Comparison of ENCODE assay signal across 10 cellular contexts in the genomic region with DNA sequence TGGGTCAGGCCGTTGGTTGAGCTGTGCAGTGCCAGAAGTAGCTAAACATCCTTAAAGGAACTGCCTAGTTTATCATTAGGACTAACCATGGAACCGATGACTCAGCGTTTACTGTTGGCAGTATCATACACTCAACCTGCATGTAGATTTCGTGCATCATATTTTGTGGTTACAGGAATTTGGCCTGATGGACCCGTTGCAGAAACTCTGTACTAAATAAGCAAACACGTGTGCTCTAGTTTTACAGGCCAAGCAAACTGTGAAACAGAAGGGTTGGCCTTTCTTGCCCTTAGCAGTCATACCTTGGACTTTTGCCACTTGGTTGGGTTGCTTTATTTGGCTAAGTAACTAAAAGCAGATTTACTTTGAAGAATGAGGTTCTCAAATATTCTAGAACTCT. TPM values are rescaled to one million over a fixed set of nuclear protein-coding genes. Genes with fewer than 3 reads are reported as not detected.
A peak's percentile ranks its signal among the peaks of the same experiment; 100 is the strongest.
DNase-seq lines count a peak whose midpoint lies in the region; ATAC-seq and TF ChIP-seq lines count a peak whose summit lies in the region.
"Had no signal": no experiment of that assay in that cellular context is flagged by ENCODE, and none has a peak within 500 bp of the region (broad histone marks: within the 10 kb centered on the region; RNA-seq: fewer than 3 reads in every experiment).

No MANE protein-coding gene starts in this region.

- no peaks in the 10 kb centered on the region for H3K9me3 Mint-ChIP-seq in CD4-positive, alpha-beta T cell

- peak; percentile 33 for DNase-seq in DMS 273 treated with DMSO at 0.1 percent for 48 hours (lab: John Stamatoyannopoulos, UW)
- DNase-seq in RWPE2 (ENCODE audit: low spot score): peak; percentile 81
- DNase-seq in fibroblast of lung (ENCODE audit: low read depth in 2 of 2): peak; percentile 100
- DNase-seq in pons (ENCODE audit: low spot score): peak; percentile 64
- no peak for DNase-seq in DMS114 treated with DMSO at 0.1 percent for 48 hours (lab: John Stamatoyannopoulos, UW; ENCODE audit: unreplicated experiment)
- DNase-seq in CD4-positive, alpha-beta T cell: no peak
- DNase-seq: NCI-H524 treated with DMSO at 0.1 percent for 48 hours; stimulated activated CD4-positive, alpha-beta T cell treated with anti-CD3 and anti-CD28 coated beads, Interleukin-4, amount 100 ng/mL, for 1 hour had no signal

- ATAC-seq in RWPE2 (ENCODE audit: low read depth): peak; percentile 98
- no peak for ATAC-seq in HG03442 (IDR thresholded peaks at IDR 0.05; ENCODE audit: unreplicated experiment)
- ATAC-seq in HG02884 (IDR thresholded peaks at IDR 0.05; ENCODE audit: unreplicated experiment): no peak
- ATAC-seq in CD4-positive, alpha-beta T cell (ENCODE audit: poor library complexity): no peak

- H3K36me3 ChIP-seq in RWPE2 (ENCODE audit: low read depth) (peaks cover 11% of the 10 kb centered on the region), fibroblast of lung (ENCODE audit: control insufficient read depth, insufficient read depth, low read length) (peaks cover 1% of the 10 kb centered on the region)

- no peaks in the 10 kb centered on the region for H4K20me1 ChIP-seq in fibroblast of lung (ENCODE audit: control insufficient read depth, extremely low read depth, insufficient read depth, low read length)

- no peaks in the 10 kb centered on the region for H3K9me3 ChIP-seq in RWPE2 (ENCODE audit: severe bottlenecking)
- H3K9me3 ChIP-seq in fibroblast of lung (ENCODE audit: control insufficient read depth, insufficient read depth, low read depth, low read length): no peaks in the 10 kb centered on the region
- H3K9me3 ChIP-seq in CD4-positive, alpha-beta T cell (ENCODE audit: control insufficient read depth, low read length): no peaks in the 10 kb centered on the region

- CTCF ChIA-PET in CD4-positive, alpha-beta T cell (lab: Charles Lee): no interaction called here

- H3K36me3 Mint-ChIP-seq in CD4-positive, alpha-beta T cell (ENCODE audit: low read depth): peaks cover 34% of the 10 kb centered on the region

- H3K4me1 ChIP-seq in RWPE2 (ENCODE audit: insufficient read depth, poor library complexity, severe bottlenecking) (peaks cover 6% of the 10 kb centered on the region), fibroblast of lung (ENCODE audit: control insufficient read depth, extremely low read depth, insufficient read depth, low read length) (peaks cover 5% of the 10 kb centered on the region)

- no peaks in the 10 kb centered on the region for H3K79me2 ChIP-seq in fibroblast of lung (ENCODE audit: control insufficient read depth, insufficient read depth, low read length)

- peaks cover 9% of the 10 kb centered on the region for H3K4me1 Mint-ChIP-seq in CD4-positive, alpha-beta T cell (ENCODE audit: low read depth)

- intact Hi-C loops in CD4-positive, alpha-beta T cell (cut with DNase I, micrococcal nuclease): no loop called here

- no peak overlapping the region for H3K27ac Mint-ChIP-seq in CD4-positive, alpha-beta T cell

- H3K4me3 ChIP-seq in RWPE2 (ENCODE audit: severe bottlenecking) (no peak overlapping the region), fibroblast of lung (replicated peaks in 1 of 4; ENCODE audit: control extremely low read depth in 1 of 4, insufficient read depth in 1 of 4, low read depth in 3 of 4, low read length in 4 of 4) (no peak overlapping the region)

- no peak overlapping the region for H3K4me2 ChIP-seq in fibroblast of lung (ENCODE audit: extremely low read depth, insufficient read depth, low read length)

- H3K27me3 ChIP-seq in RWPE2 (ENCODE audit: insufficient read depth, poor library complexity, severe bottlenecking) (no peaks in the 10 kb centered on the region), fibroblast of lung (ENCODE audit: control insufficient read depth, insufficient read depth, low read length) (no peaks in the 10 kb centered on the region)
- H3K27me3 ChIP-seq in CD4-positive, alpha-beta T cell (ENCODE audit: control insufficient read depth, insufficient read depth, low read length): no peaks in the 10 kb centered on the region

- no peak overlapping the region for H3K4me3 Mint-ChIP-seq in CD4-positive, alpha-beta T cell

- TF ChIP-seq CTCF in RWPE2 (IDR thresholded peaks at IDR 0.05; ENCODE audit: poor library complexity, severe bottlenecking) (no peak), fibroblast of lung (conservative IDR thresholded peaks at IDR 0.05 in 1 of 2, IDR thresholded peaks at IDR 0.05 in 1 of 2; ENCODE audit: low read depth in 1 of 2, low read length in 2 of 2) (no peak)
- no peak for TF ChIP-seq CTCF in CD4-positive, alpha-beta T cell (IDR thresholded peaks at IDR 0.05)

- POLR2A ChIA-PET in CD4-positive, alpha-beta T cell (lab: Charles Lee): no interaction called here

- H2AFZ ChIP-seq in fibroblast of lung (ENCODE audit: low read length): no peak overlapping the region

- no peaks in the 10 kb centered on the region for H3K27me3 Mint-ChIP-seq in CD4-positive, alpha-beta T cell

- no peak overlapping the region for H3K9ac ChIP-seq in fibroblast of lung (ENCODE audit: insufficient read depth, low read length)

- H3K27ac ChIP-seq in RWPE2 (ENCODE audit: poor library complexity, severe bottlenecking): peak overlapping the region; percentile 6
- H3K27ac ChIP-seq in fibroblast of lung (ENCODE audit: insufficient read depth, low read length): no peak overlapping the region
- H3K27ac ChIP-seq in CD4-positive, alpha-beta T cell (ENCODE audit: low read depth, low read length): no peak overlapping the region

RNA-seq across cellular contexts. Expression of a gene that starts 35.6 kb away (rescaled TPM):
- 41.9 and 62.1 TPM in 2 replicates for total RNA-seq in fibroblast of lung
- 26.7 and 33.7 TPM in 2 replicates for polyA plus RNA-seq in fibroblast of lung
- polyA plus RNA-seq in fibroblast of lung (2012): 25.7 and 30.5 TPM in 2 replicates
- polyA minus RNA-seq in fibroblast of lung (ENCODE audit: low replicate concordance): 32.5 and 38.9 TPM in 2 replicates
- total RNA-seq in CD4-positive, alpha-beta T cell: 10 to 100 TPM; 33.0 to 34.9 TPM

Comparison
In these comparisons a context has a peak if more than half of its experiments do, and no peak if none do; other contexts are left out.
1. DNase-seq: peak in DMS 273 treated with DMSO at 0.1 percent for 48 hours (single experiment), RWPE2 (single experiment), fibroblast of lung (2 of 2) and pons (single experiment); none in DMS114 treated with DMSO at 0.1 percent for 48 hours (single experiment) and CD4-positive, alpha-beta T cell (0 of 10).